ENCODE assay signal across 31 cellular contexts in the genomic region with DNA sequence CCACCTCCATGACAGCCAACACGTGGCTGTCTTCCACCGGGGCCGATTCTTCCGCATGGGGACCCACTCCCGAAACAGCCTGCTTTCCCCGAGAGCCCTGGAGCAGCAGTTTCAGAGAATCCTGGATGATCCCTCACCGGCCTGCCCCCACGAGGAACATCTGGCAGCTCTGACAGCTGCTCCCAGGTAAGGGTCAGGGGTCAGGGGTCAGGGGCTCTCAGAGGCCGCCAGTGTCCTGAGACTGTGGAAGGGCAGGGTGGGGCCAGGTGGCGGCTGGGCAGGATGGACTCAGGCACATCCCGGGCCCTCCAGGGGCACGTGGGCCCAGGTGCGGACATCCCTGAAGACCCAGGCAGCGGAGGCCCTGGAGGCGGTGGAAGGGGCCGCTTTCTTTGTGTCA.
"Had no signal": no experiment of that assay in that cellular context is flagged by ENCODE, and none has a peak within 500 bp of the region (broad histone marks: within the 10 kb centered on the region; RNA-seq: fewer than 3 reads in every experiment).

No MANE protein-coding gene starts in this region.

- H3K36me3 ChIP-seq: adrenal gland, ascending aorta, breast epithelium, cardiac muscle cell, gastrocnemius medialis had no signal

- H3K9me3 ChIP-seq: adrenal gland, ascending aorta, breast epithelium, esophagus muscularis mucosa, gastrocnemius medialis had no signal

- H3K4me1 ChIP-seq: adrenal gland, ascending aorta, breast epithelium, esophagus muscularis mucosa, foreskin keratinocyte, gastrocnemius medialis had no signal

- H3K27me3 ChIP-seq: adrenal gland, ascending aorta, breast epithelium, cardiac muscle cell, dorsolateral prefrontal cortex had no signal

- DNase-seq: activated B cell treated with CpG ODN at 0.5 μM for 24 hours; activated CD4-positive, alpha-beta T cell treated with anti-CD3 and anti-CD28 coated beads for 48 hours; activated CD4-positive, alpha-beta T cell treated with anti-CD3 and anti-CD28 coated beads, Interleukin-2, amount 50 U/mL, for 1 hour; activated CD4-positive, alpha-beta T cell treated with anti-CD3 and anti-CD28 coated beads, Interleukin-2, amount 50 U/mL, for 48 hours; activated CD8-positive, alpha-beta memory T cell treated with anti-CD3 and anti-CD28 coated beads for 24 hours; activated CD8-positive, alpha-beta T cell treated with anti-CD3 and anti-CD28 coated beads for 36 hours; activated effector memory CD4-positive, alpha-beta T cell treated with anti-CD3 and anti-CD28 coated beads, Interleukin-2, amount 50 U/mL, for 16 hours; activated naive CD4-positive, alpha-beta T cell treated with anti-CD3 and anti-CD28 coated beads for 36 hours; activated naive CD8-positive, alpha-beta T cell treated with anti-CD3 and anti-CD28 coated beads for 36 hours; activated naive CD8-positive, alpha-beta T cell treated with anti-CD3 and anti-CD28 coated beads, Interleukin-2, amount 50 U/mL, for 24 hours; activated T-cell treated with anti-CD3 and anti-CD28 coated beads, Interleukin-2, amount 50 U/mL, for 1 hour; activated T-cell treated with anti-CD3 and anti-CD28 coated beads, Interleukin-2, amount 50 U/mL, for 48 hours; adrenal gland; amygdala; central memory CD4-positive, alpha-beta T cell; dorsolateral prefrontal cortex; effector memory CD4-positive, alpha-beta T cell; endodermal cell; foreskin keratinocyte; gastrocnemius medialis; glutamatergic neuron; SW 1271; T-cell; T1000; WERI-Rb-1 had no signal

- H3K27ac ChIP-seq: adrenal gland, ascending aorta, breast epithelium, cardiac muscle cell, coronary artery, dorsolateral prefrontal cortex, esophagus muscularis mucosa, foreskin keratinocyte, gastrocnemius medialis, WERI-Rb-1 had no signal

- ATAC-seq: activated CD4-positive, CD25-positive, alpha-beta regulatory T cell treated with anti-CD3 and anti-CD28 coated beads, Interleukin-2, amount 50 U/mL, for 24 hours; activated CD8-positive, alpha-beta T cell treated with anti-CD3 and anti-CD28 coated beads for 36 hours; activated naive CD8-positive, alpha-beta T cell treated with anti-CD3 and anti-CD28 coated beads, Interleukin-2, amount 50 U/mL, for 24 hours; foreskin keratinocyte; gastrocnemius medialis; T-cell had no signal

- H3K4me3 ChIP-seq: adrenal gland, ascending aorta, breast epithelium, cardiac muscle cell, coronary artery, dorsolateral prefrontal cortex, esophagus muscularis mucosa, gastrocnemius medialis had no signal
